8 cellular contexts compared by ENCODE assay signal in genomic region chr17:45019177-45019711, GRCh38. TPM values are rescaled to one million over a fixed set of nuclear protein-coding genes. Genes with fewer than 3 reads are reported as not detected.
DNase-seq lines count a peak whose midpoint lies in the region; ATAC-seq and TF ChIP-seq lines count a peak whose summit lies in the region.

No MANE protein-coding gene starts in this region.

- peak overlapping the region; percentile 50 to 72 (median 64) for H3K4me3 ChIP-seq in BLaER1 treated with 17β-estradiol and CSF1 and Interleukin-3, amounts not matched to agents 10 nM and 100 nM
- H3K4me3 ChIP-seq in HFF-Myc (replicated peaks; ENCODE audit: low read depth, low read length) (peak overlapping the region; percentile 39), heart left ventricle (peak overlapping the region; percentile 27 to 74 (median 55))

- H3K4me1 ChIP-seq in BLaER1 treated with 17β-estradiol and CSF1 and Interleukin-3, amounts not matched to agents 10 nM and 100 nM = peaks cover 22 to 36% (median 28%) of the 10 kb centered on the region in 10 experiments; a peak in 19 of 20 replicates
- peaks cover 0 to 46% (median 31%) of the 10 kb centered on the region in 12 donors for H3K4me1 ChIP-seq in heart left ventricle

- no peak for TF ChIP-seq POLR2A in heart left ventricle (IDR thresholded peaks at IDR 0.05)

- CTCF ChIA-PET in activated naive CD4-positive, alpha-beta T cell treated with anti-CD3 and anti-CD28 coated beads, Interleukin-2, amount 10 ng/mL, durations not matched to agents 7 days and 5 days (lab: Charles Lee) = interaction anchor here (0.9 to 4.9 kb wide), 7 partner anchors 80 to 240 kb away, joined by 3 to 56 read pairs (median 5); no protein-coding TSS in a partner anchor

- peak overlapping the region in 2 of 11 experiments; percentile 38 to 39; a peak in 4 of 22 replicates for H3K27ac ChIP-seq in BLaER1 treated with 17β-estradiol and CSF1 and Interleukin-3, amounts not matched to agents 10 nM and 100 nM
- H3K27ac ChIP-seq in heart left ventricle = peak overlapping the region in 9 of 12 donors; percentile 14 to 69 (median 46)

- H4K20me1 ChIP-seq in BLaER1 treated with 17β-estradiol and CSF1 and Interleukin-3, amounts not matched to agents 10 nM and 100 nM = peaks cover 0 to 66% (median 55%) of the 10 kb centered on the region in 11 experiments; a peak in 19 of 22 replicates

- H3K36me3 Mint-ChIP-seq in activated naive CD4-positive, alpha-beta T cell treated with anti-CD3 and anti-CD28 coated beads, Interleukin-2, amount 10 ng/mL, durations not matched to agents 7 days and 5 days = peaks cover 1% of the 10 kb centered on the region
- peaks cover 3% of the 10 kb centered on the region for H3K36me3 Mint-ChIP-seq in progenitor cell of endocrine pancreas (ENCODE audit: insufficient read depth)

- 3 to 9% (median 4%) methylated on average over 4 to 54 of the region's 54 CpGs for WGBS in heart left ventricle, 4 donors

- TF ChIP-seq CTCF in HFF-Myc (IDR thresholded peaks at IDR 0.05; ENCODE audit: low read depth, low read length, missing control alignments) = peak; percentile 11
- peak; percentile 9 to 77 (median 46) for TF ChIP-seq CTCF in heart left ventricle (IDR thresholded peaks at IDR 0.05)
- TF ChIP-seq CTCF in progenitor cell of endocrine pancreas (IDR thresholded peaks at IDR 0.05; ENCODE audit: unreplicated experiment) = peak; percentile 61

- peaks cover 56% of the 10 kb centered on the region for H3K27me3 Mint-ChIP-seq in activated naive CD4-positive, alpha-beta T cell treated with anti-CD3 and anti-CD28 coated beads, Interleukin-2, amount 10 ng/mL, durations not matched to agents 7 days and 5 days
- H3K27me3 Mint-ChIP-seq in progenitor cell of endocrine pancreas = peaks cover 26% of the 10 kb centered on the region

- DNase-seq in HFF-Myc (ENCODE audit: extremely low read depth, low read depth) (no peak), OCI-M1 (lab: John Stamatoyannopoulos, UW) (peak; percentile 69), heart left ventricle (peak; percentile 45 to 79 (median 52)), progenitor cell of endocrine pancreas (ENCODE audit: low spot score, unreplicated experiment) (peak; percentile 47), occipital lobe (lab: John Stamatoyannopoulos, UW) (no peak)
- DNase-seq in activated naive CD4-positive, alpha-beta T cell treated with anti-CD3 and anti-CD28 coated beads, Interleukin-2, amount 10 ng/mL, durations not matched to agents 7 days and 5 days = peak; percentile 47

- peaks cover 21% of the 10 kb centered on the region for H3K4me1 Mint-ChIP-seq in activated naive CD4-positive, alpha-beta T cell treated with anti-CD3 and anti-CD28 coated beads, Interleukin-2, amount 10 ng/mL, durations not matched to agents 7 days and 5 days
- H3K4me1 Mint-ChIP-seq in progenitor cell of endocrine pancreas (ENCODE audit: low read depth) = peaks cover 32% of the 10 kb centered on the region

- H3K27me3 ChIP-seq in BLaER1 treated with 17β-estradiol and CSF1 and Interleukin-3, amounts not matched to agents 10 nM and 100 nM = peaks cover 50 to 61% (median 55%) of the 10 kb centered on the region in 11 experiments
- H3K27me3 ChIP-seq in heart left ventricle = peaks cover 0 to 27% (median 0%) of the 10 kb centered on the region in 9 donors

- H3K4me3 Mint-ChIP-seq in activated naive CD4-positive, alpha-beta T cell treated with anti-CD3 and anti-CD28 coated beads, Interleukin-2, amount 10 ng/mL, durations not matched to agents 7 days and 5 days = peak overlapping the region; percentile 69
- peak overlapping the region; percentile 81 for H3K4me3 Mint-ChIP-seq in progenitor cell of endocrine pancreas (ENCODE audit: low read depth)

- intact Hi-C loops in heart left ventricle (cut with DNase I) = loop anchor here in 4 of 10 donors (1.0 to 5.0 kb wide), 3 partner anchors 36 to 99 kb away; no protein-coding TSS in a partner anchor

- H3K9ac ChIP-seq in BLaER1 treated with 17β-estradiol and CSF1 and Interleukin-3, amounts not matched to agents 10 nM and 100 nM = peak overlapping the region; percentile 39 to 74 (median 63)

- peak overlapping the region; percentile 90 to 98 (median 95) for H3K4me2 ChIP-seq in BLaER1 treated with 17β-estradiol and CSF1 and Interleukin-3, amounts not matched to agents 10 nM and 100 nM

- ATAC-seq in heart left ventricle (peak; percentile 8 to 76 (median 68)), HG03045 (IDR thresholded peaks at IDR 0.05; ENCODE audit: unreplicated experiment) (no peak)

- H3K9me3 Mint-ChIP-seq in activated naive CD4-positive, alpha-beta T cell treated with anti-CD3 and anti-CD28 coated beads, Interleukin-2, amount 10 ng/mL, durations not matched to agents 7 days and 5 days = no peaks in the 10 kb centered on the region
- H3K9me3 Mint-ChIP-seq in progenitor cell of endocrine pancreas (ENCODE audit: low read depth) = no peaks in the 10 kb centered on the region

- peaks cover under 1 to 16% (median 7%) of the 10 kb centered on the region in 11 experiments; a peak in 17 of 22 replicates for H3K36me3 ChIP-seq in BLaER1 treated with 17β-estradiol and CSF1 and Interleukin-3, amounts not matched to agents 10 nM and 100 nM
- peaks cover 0 to 3% (median 0%) of the 10 kb centered on the region in 9 donors for H3K36me3 ChIP-seq in heart left ventricle

- H3K27ac Mint-ChIP-seq in activated naive CD4-positive, alpha-beta T cell treated with anti-CD3 and anti-CD28 coated beads, Interleukin-2, amount 10 ng/mL, durations not matched to agents 7 days and 5 days = no peak overlapping the region
- no peak overlapping the region for H3K27ac Mint-ChIP-seq in progenitor cell of endocrine pancreas

- no peaks in the 10 kb centered on the region for H3K9me3 ChIP-seq in BLaER1 treated with 17β-estradiol and CSF1 and Interleukin-3, amounts not matched to agents 10 nM and 100 nM (replicated peaks in 1 of 11)
- H3K9me3 ChIP-seq in heart left ventricle = no peaks in the 10 kb centered on the region

RNA-seq across cellular contexts. Expression of gene DCAKD, which starts 32.2 kb away (rescaled TPM):
- total RNA-seq in heart left ventricle (10 to 100 TPM; 24.7 to 60.9 (median 33.9) TPM), progenitor cell of endocrine pancreas (65.0 and 68.1 TPM in 2 replicates), occipital lobe (47.6 TPM)
- 10 to 100 TPM; 15.3 to 24.8 TPM for polyA plus RNA-seq in heart left ventricle

RNA-seq across cellular contexts. Expression of gene NMT1, which starts 41.9 kb away (rescaled TPM):
- total RNA-seq in heart left ventricle = 100 to 1,000 TPM in 2 of 9 donors, 10 to 100 TPM in 7; 61.0 to 114 (median 70.8) TPM
- 10 to 100 TPM; 36.8 to 52.7 TPM for polyA plus RNA-seq in heart left ventricle
- total RNA-seq in progenitor cell of endocrine pancreas = 97.4 and 98.7 TPM in 2 replicates
- 27.9 TPM for total RNA-seq in occipital lobe

RNA-seq across cellular contexts. Expression of gene C1QL1, which starts 51.1 kb away (rescaled TPM):
- total RNA-seq in heart left ventricle (1 to 10 TPM in 6 of 9 donors, under 1 TPM in 3; 0.66 to 5.8 (median 1.4) TPM), progenitor cell of endocrine pancreas (36.2 and 37.0 TPM in 2 replicates), occipital lobe (4.1 TPM)
- 1 to 10 TPM; 1.4 to 5.1 TPM for polyA plus RNA-seq in heart left ventricle

Comparison
In these comparisons a context has a peak if more than half of its experiments do, and no peak if none do; other contexts are left out.
1. DNase-seq: peak in OCI-M1 (single experiment), activated naive CD4-positive, alpha-beta T cell treated with anti-CD3 and anti-CD28 coated beads, Interleukin-2, amount 10 ng/mL, durations not matched to agents 7 days and 5 days (single experiment), heart left ventricle (5 of 5) and progenitor cell of endocrine pancreas (single experiment); none in HFF-Myc (single experiment) and occipital lobe (single experiment).
2. CTCF ChIP-seq: peak in every context shown above with its lines; median percentile 61 in progenitor cell of endocrine pancreas; 46 in heart left ventricle; 11 in HFF-Myc.
3. Peak in every context shown above with its lines, with median percentiles within 50 percentile points of each other: H3K4me3 ChIP-seq.